8 cellular contexts compared by ENCODE assay signal in genomic region chr10:119270893-119271361, GRCh38.
DNase-seq lines count a peak whose midpoint lies in the region; ATAC-seq and TF ChIP-seq lines count a peak whose summit lies in the region.

No MANE protein-coding gene starts in this region.

- no peaks in the 10 kb centered on the region for H3K9me3 ChIP-seq in duodenal mucosa (ENCODE audit: control insufficient read depth in 1 of 2, low read length in 2 of 2)
- H3K9me3 ChIP-seq in neutrophil, result no peaks in the 10 kb centered on the region

- DNase-seq in activated B cell treated with CpG ODN at 0.5 μM for 24 hours, result peak; percentile 45
- DNase-seq in C1 segment of cervical spinal cord (lab: John Stamatoyannopoulos, UW), result no peak
- no peak for DNase-seq in amygdala (lab: John Stamatoyannopoulos, UW)
- DNase-seq in NCI-H748 (lab: John Stamatoyannopoulos, UW; ENCODE audit: unreplicated experiment), result no peak

- CTCF ChIA-PET in activated B cell treated with CpG ODN at 0.5 μM for 24 hours (lab: Charles Lee), result interaction anchor here (0.7 to 2.1 kb wide), 8 partner anchors 22 to 219 kb away, joined by 3 to 12 read pairs (median 4); partner anchors contain the start of gene GRK5

- ATAC-seq in GM18907 (IDR thresholded peaks at IDR 0.05; ENCODE audit: unreplicated experiment), result peak; percentile 74
- ATAC-seq in HG03108 (IDR thresholded peaks at IDR 0.05; ENCODE audit: unreplicated experiment), result peak; percentile 68
- peak; percentile 49 for ATAC-seq in activated B cell treated with CpG ODN at 0.5 μM for 24 hours (ENCODE audit: low read depth)

- peak overlapping the region; percentile 96 for H3K27ac Mint-ChIP-seq in activated B cell treated with CpG ODN at 0.5 μM for 24 hours

- intact Hi-C loops in activated B cell treated with CpG ODN at 0.5 μM for 24 hours (cut with micrococcal nuclease), result loop anchor here (1.0 kb wide), 2 partner anchors 12 to 62 kb away; no protein-coding TSS in a partner anchor

- peaks cover 87% of the 10 kb centered on the region for H3K4me1 Mint-ChIP-seq in activated B cell treated with CpG ODN at 0.5 μM for 24 hours

- POLR2A ChIA-PET in activated B cell treated with CpG ODN at 0.5 μM for 24 hours (lab: Charles Lee), result interaction anchor here (0.9 to 2.6 kb wide), 10 partner anchors 8 to 100 kb away, joined by 3 to 34 read pairs (median 7); partner anchors contain the start of gene GRK5

- H3K36me3 ChIP-seq in duodenal mucosa (ENCODE audit: control insufficient read depth in 1 of 2, insufficient read depth in 2 of 2, low read length in 2 of 2) (no peaks in the 10 kb centered on the region), neutrophil (no peaks in the 10 kb centered on the region)

- peak overlapping the region; percentile 69 for H3K4me3 Mint-ChIP-seq in activated B cell treated with CpG ODN at 0.5 μM for 24 hours

- H3K9ac ChIP-seq in duodenal mucosa (ENCODE audit: low read depth in 1 of 2, low read length in 2 of 2), result peak overlapping the region; percentile 62 to 70

- TF ChIP-seq CTCF in activated B cell treated with CpG ODN at 0.5 μM for 24 hours (IDR thresholded peaks at IDR 0.05) (no peak), neutrophil (IDR thresholded peaks at IDR 0.05) (no peak)

- peaks cover 2% of the 10 kb centered on the region for H3K36me3 Mint-ChIP-seq in activated B cell treated with CpG ODN at 0.5 μM for 24 hours (ENCODE audit: low read depth)

- H3K27me3 ChIP-seq in duodenal mucosa (ENCODE audit: control insufficient read depth in 1 of 2, insufficient read depth in 2 of 2, low read length in 2 of 2), result no peaks in the 10 kb centered on the region
- H3K27me3 ChIP-seq in neutrophil, result no peaks in the 10 kb centered on the region

- peaks cover 73 to 76% of the 10 kb centered on the region in 2 donors for H3K4me1 ChIP-seq in duodenal mucosa (ENCODE audit: control insufficient read depth in 1 of 2, insufficient read depth in 2 of 2, low read length in 2 of 2)
- peaks cover 44 to 63% of the 10 kb centered on the region in 2 experiments for H3K4me1 ChIP-seq in neutrophil (ENCODE audit: control insufficient read depth in 1 of 2, insufficient read depth in 1 of 2, low read depth in 1 of 2, low read length in 1 of 2)

- peak overlapping the region; percentile 86 for H3K27ac ChIP-seq in duodenal mucosa (ENCODE audit: low read depth, low read length)
- peak overlapping the region; percentile 93 for H3K27ac ChIP-seq in neutrophil

- H3K27me3 Mint-ChIP-seq in activated B cell treated with CpG ODN at 0.5 μM for 24 hours, result no peaks in the 10 kb centered on the region

- H3K9me3 Mint-ChIP-seq in activated B cell treated with CpG ODN at 0.5 μM for 24 hours, result no peaks in the 10 kb centered on the region

- H3K4me3 ChIP-seq in duodenal mucosa (ENCODE audit: low read depth in 1 of 2, low read length in 2 of 2) (peak overlapping the region; percentile 18 to 59), neutrophil (ENCODE audit: low read depth in 1 of 2, low read length in 1 of 2) (peak overlapping the region; percentile 47 to 50)
